Comparison of ENCODE assay signal across 32 cellular contexts in the genomic region with DNA sequence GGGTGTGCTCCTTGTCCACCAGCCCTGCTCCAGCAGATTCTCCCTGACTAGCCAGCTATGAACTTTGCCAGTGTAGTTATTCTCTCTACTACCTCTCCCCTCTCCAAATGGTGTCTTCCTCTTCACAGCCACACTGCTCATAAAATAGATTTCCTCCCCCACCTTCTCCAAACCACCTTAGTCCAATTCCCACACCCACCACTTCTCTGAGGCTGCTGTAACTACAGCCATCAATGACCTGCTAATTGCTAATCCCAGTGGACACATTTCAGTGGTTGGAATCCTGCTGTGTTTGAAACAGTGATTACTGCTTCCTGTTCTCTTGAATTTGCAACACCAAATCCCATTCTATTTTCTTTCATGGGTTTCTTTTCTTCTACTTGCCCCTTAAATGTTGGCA. TPM values are rescaled to one million over a fixed set of nuclear protein-coding genes. Genes with fewer than 3 reads are reported as not detected.
"Had no signal": no experiment of that assay in that cellular context is flagged by ENCODE, and none has a peak within 500 bp of the region (broad histone marks: within the 10 kb centered on the region; RNA-seq: fewer than 3 reads in every experiment).

No MANE protein-coding gene starts in this region.

- H3K4me3 Mint-ChIP-seq: activated B cell treated with CpG ODN at 0.5 μM for 24 hours; activated CD4-positive, alpha-beta memory T cell treated with anti-CD3 and anti-CD28 coated beads for 36 hours; activated CD8-positive, alpha-beta memory T cell treated with anti-CD3 and anti-CD28 coated beads, Interleukin-2, amount 10 ng/mL, durations not matched to agents 7 days and 5 days; activated CD8-positive, alpha-beta T cell treated with anti-CD3 and anti-CD28 coated beads, Interleukin-2, amount 10 ng/mL, durations not matched to agents 7 days and 5 days; activated naive CD4-positive, alpha-beta T cell treated with anti-CD3 and anti-CD28 coated beads for 36 hours; activated naive CD4-positive, alpha-beta T cell treated with anti-CD3 and anti-CD28 coated beads, Interleukin-2, amount 50 U/mL, for 24 hours; activated naive CD8-positive, alpha-beta T cell treated with anti-CD3 and anti-CD28 coated beads for 36 hours; activated naive CD8-positive, alpha-beta T cell treated with anti-CD3 and anti-CD28 coated beads, Interleukin-2, amount 50 U/mL, for 24 hours; activated T-helper 1 cell treated with anti-CD3 and anti-CD28 coated beads, Interleukin-12 subunit alpha, Interleukin-12 subunit beta, Interleukin-2, Interleukin-4 antibody, amounts not matched to agents 30 ng/mL and 10 ng/mL and 1 ng/mL, durations not matched to agents 14 hours and 24 hours and 36 hours; T-helper 17 cell; T-helper 2 cell treated with Interferon-gamma antibody and Interleukin-4, amounts not matched to agents 5 μg/mL and 100 μg/mL, for 36 hours had no signal

- H3K4me3 ChIP-seq: adrenal gland, body of pancreas, colonic mucosa, heart left ventricle had no signal

- H3K9me3 ChIP-seq: adrenal gland, body of pancreas, colonic mucosa, heart left ventricle had no signal

- H3K4me1 ChIP-seq: adrenal gland, body of pancreas, colonic mucosa, heart left ventricle had no signal

- DNase-seq: activated B cell treated with CpG ODN at 0.5 μM for 24 hours; activated CD4-positive, alpha-beta memory T cell treated with anti-CD3 and anti-CD28 coated beads for 36 hours; activated CD4-positive, alpha-beta T cell treated with anti-CD3 and anti-CD28 coated beads for 48 hours; activated CD4-positive, alpha-beta T cell treated with anti-CD3 and anti-CD28 coated beads, Interleukin-2, amount 50 U/mL, for 1 hour; activated CD8-positive, alpha-beta memory T cell treated with anti-CD3 and anti-CD28 coated beads, Interleukin-2, amount 10 ng/mL, durations not matched to agents 7 days and 5 days; activated CD8-positive, alpha-beta memory T cell treated with anti-CD3 and anti-CD28 coated beads, Interleukin-2, amount 50 U/mL, for 4 hours; activated CD8-positive, alpha-beta T cell treated with anti-CD3 and anti-CD28 coated beads, Interleukin-2, amount 10 ng/mL, durations not matched to agents 7 days and 5 days; activated effector memory CD4-positive, alpha-beta T cell treated with anti-CD3 and anti-CD28 coated beads, Interleukin-2, amount 50 U/mL, for 16 hours; activated naive CD4-positive, alpha-beta T cell treated with anti-CD3 and anti-CD28 coated beads for 36 hours; activated naive CD8-positive, alpha-beta T cell treated with anti-CD3 and anti-CD28 coated beads for 36 hours; activated naive CD8-positive, alpha-beta T cell treated with anti-CD3 and anti-CD28 coated beads, Interleukin-2, amount 50 U/mL, for 24 hours; activated T-cell treated with anti-CD3 and anti-CD28 coated beads, Interleukin-2, amount 50 U/mL, for 1 hour; activated T-cell treated with anti-CD3 and anti-CD28 coated beads, Interleukin-2, amount 50 U/mL, for 48 hours; adrenal gland; amygdala; aorta; body of pancreas; caudate nucleus; colonic mucosa; effector CD8-positive, alpha-beta T cell; foreskin fibroblast; heart left ventricle; T-helper 1 cell; T-helper 17 cell; T1000; WERI-Rb-1 had no signal

- H3K36me3 Mint-ChIP-seq: activated CD4-positive, alpha-beta memory T cell treated with anti-CD3 and anti-CD28 coated beads for 36 hours; activated CD8-positive, alpha-beta memory T cell treated with anti-CD3 and anti-CD28 coated beads, Interleukin-2, amount 10 ng/mL, durations not matched to agents 7 days and 5 days; activated naive CD4-positive, alpha-beta T cell treated with anti-CD3 and anti-CD28 coated beads, Interleukin-2, amount 50 U/mL, for 24 hours; activated naive CD8-positive, alpha-beta T cell treated with anti-CD3 and anti-CD28 coated beads for 36 hours had no signal

- H3K9me3 Mint-ChIP-seq: activated B cell treated with CpG ODN at 0.5 μM for 24 hours; activated CD4-positive, alpha-beta memory T cell treated with anti-CD3 and anti-CD28 coated beads for 36 hours; activated naive CD4-positive, alpha-beta T cell treated with anti-CD3 and anti-CD28 coated beads for 36 hours; activated naive CD4-positive, alpha-beta T cell treated with anti-CD3 and anti-CD28 coated beads, Interleukin-2, amount 50 U/mL, for 24 hours; activated naive CD8-positive, alpha-beta T cell treated with anti-CD3 and anti-CD28 coated beads for 36 hours; activated naive CD8-positive, alpha-beta T cell treated with anti-CD3 and anti-CD28 coated beads, Interleukin-2, amount 50 U/mL, for 24 hours; activated T-helper 1 cell treated with anti-CD3 and anti-CD28 coated beads, Interleukin-12 subunit alpha, Interleukin-12 subunit beta, Interleukin-2, Interleukin-4 antibody, amounts not matched to agents 30 ng/mL and 10 ng/mL and 1 ng/mL, durations not matched to agents 14 hours and 24 hours and 36 hours; activated T-helper 2 cell treated with anti-CD3 and anti-CD28 coated beads, Interferon-gamma antibody, Interleukin-2, Interleukin-4, amounts not matched to agents 10 μg/mL and 5 μg/mL and 100 μg/mL, durations not matched to agents 14 hours and 24 hours and 36 hours; T-helper 2 cell treated with Interferon-gamma antibody and Interleukin-4, amounts not matched to agents 5 μg/mL and 100 μg/mL, for 36 hours had no signal

- H3K27me3 ChIP-seq: adrenal gland, body of pancreas, colonic mucosa had no signal

- H3K27ac ChIP-seq: adrenal gland, body of pancreas, colonic mucosa, heart left ventricle, WERI-Rb-1 had no signal

- H3K27ac Mint-ChIP-seq: activated B cell treated with CpG ODN at 0.5 μM for 24 hours; activated CD4-positive, alpha-beta memory T cell treated with anti-CD3 and anti-CD28 coated beads for 36 hours; activated CD8-positive, alpha-beta memory T cell treated with anti-CD3 and anti-CD28 coated beads, Interleukin-2, amount 10 ng/mL, durations not matched to agents 7 days and 5 days; activated CD8-positive, alpha-beta T cell treated with anti-CD3 and anti-CD28 coated beads, Interleukin-2, amount 10 ng/mL, durations not matched to agents 7 days and 5 days; activated naive CD4-positive, alpha-beta T cell treated with anti-CD3 and anti-CD28 coated beads for 36 hours; activated naive CD4-positive, alpha-beta T cell treated with anti-CD3 and anti-CD28 coated beads, Interleukin-2, amount 50 U/mL, for 24 hours; activated naive CD8-positive, alpha-beta T cell treated with anti-CD3 and anti-CD28 coated beads for 36 hours; activated naive CD8-positive, alpha-beta T cell treated with anti-CD3 and anti-CD28 coated beads, Interleukin-2, amount 50 U/mL, for 24 hours; activated T-helper 1 cell treated with anti-CD3 and anti-CD28 coated beads, Interleukin-12 subunit alpha, Interleukin-12 subunit beta, Interleukin-2, Interleukin-4 antibody, amounts not matched to agents 30 ng/mL and 10 ng/mL and 1 ng/mL, durations not matched to agents 14 hours and 24 hours and 36 hours; activated T-helper 2 cell treated with anti-CD3 and anti-CD28 coated beads, Interferon-gamma antibody, Interleukin-2, Interleukin-4, amounts not matched to agents 10 μg/mL and 5 μg/mL and 100 μg/mL, durations not matched to agents 14 hours and 24 hours and 36 hours; T-helper 17 cell; T-helper 2 cell treated with Interferon-gamma antibody and Interleukin-4, amounts not matched to agents 5 μg/mL and 100 μg/mL, for 36 hours had no signal

- H3K4me1 Mint-ChIP-seq: activated B cell treated with CpG ODN at 0.5 μM for 24 hours; activated CD8-positive, alpha-beta memory T cell treated with anti-CD3 and anti-CD28 coated beads, Interleukin-2, amount 10 ng/mL, durations not matched to agents 7 days and 5 days; activated naive CD4-positive, alpha-beta T cell treated with anti-CD3 and anti-CD28 coated beads, Interleukin-2, amount 50 U/mL, for 24 hours; activated naive CD8-positive, alpha-beta T cell treated with anti-CD3 and anti-CD28 coated beads for 36 hours; activated naive CD8-positive, alpha-beta T cell treated with anti-CD3 and anti-CD28 coated beads, Interleukin-2, amount 50 U/mL, for 24 hours had no signal

- H3K36me3 ChIP-seq: adrenal gland, colonic mucosa, heart left ventricle, WERI-Rb-1 had no signal

RNA-seq across cellular contexts. Expression of gene SYT9, which starts 23.4 kb away (rescaled TPM):
- total RNA-seq: activated B cell treated with CpG ODN at 0.5 μM for 24 hours; activated CD4-positive, alpha-beta memory T cell treated with anti-CD3 and anti-CD28 coated beads for 36 hours; activated CD8-positive, alpha-beta memory T cell treated with anti-CD3 and anti-CD28 coated beads for 36 hours; activated CD8-positive, alpha-beta memory T cell treated with anti-CD3 and anti-CD28 coated beads, Interleukin-2, amount 10 ng/mL, durations not matched to agents 7 days and 5 days; activated CD8-positive, alpha-beta T cell treated with anti-CD3 and anti-CD28 coated beads, Interleukin-2, amount 10 ng/mL, durations not matched to agents 7 days and 5 days; activated naive CD4-positive, alpha-beta T cell treated with anti-CD3 and anti-CD28 coated beads for 36 hours; activated naive CD8-positive, alpha-beta T cell treated with anti-CD3 and anti-CD28 coated beads for 36 hours; activated T-helper 1 cell treated with anti-CD3 and anti-CD28 coated beads, Interleukin-12 subunit alpha, Interleukin-12 subunit beta, Interleukin-2, Interleukin-4 antibody, amounts not matched to agents 30 ng/mL and 10 ng/mL and 1 ng/mL, durations not matched to agents 14 hours and 24 hours and 36 hours; activated T-helper 2 cell treated with anti-CD3 and anti-CD28 coated beads, Interferon-gamma antibody, Interleukin-2, Interleukin-4, amounts not matched to agents 10 μg/mL and 5 μg/mL and 100 μg/mL, durations not matched to agents 14 hours and 24 hours and 36 hours; esophagus mucosa; T-helper 17 cell had no signal
